Comparison of ENCODE assay signal across 10 cellular contexts in genomic region chr4:6471303-6472007, GRCh38. TPM values are rescaled to one million over a fixed set of nuclear protein-coding genes. Genes with fewer than 3 reads are reported as not detected.
A peak's percentile ranks its signal among the peaks of the same experiment; 100 is the strongest.
DNase-seq lines count a peak whose midpoint lies in the region; ATAC-seq and TF ChIP-seq lines count a peak whose summit lies in the region.
"Had no signal": no experiment of that assay in that cellular context is flagged by ENCODE, and none has a peak within 500 bp of the region (broad histone marks: within the 10 kb centered on the region; RNA-seq: fewer than 3 reads in every experiment).

No MANE protein-coding gene starts in this region.

- peak overlapping the region; percentile 42 for H3K4me3 Mint-ChIP-seq in Caco-2 (ENCODE audit: unreplicated experiment)
- H3K4me3 Mint-ChIP-seq: activated naive CD4-positive, alpha-beta T cell treated with anti-CD3 and anti-CD28 coated beads for 36 hours had no signal

- TF ChIP-seq EP300 in gastroesophageal sphincter (IDR thresholded peaks at IDR 0.05), result no peak

- intact Hi-C loops in Caco-2 (cut with micrococcal nuclease; ENCODE audit: unreplicated experiment), result no loop called here
- intact Hi-C loops in posterior vena cava (cut with DNase I), result loop anchor here in 1 of 2 donors (10.0 kb wide), 1 partner anchor 1273 kb away; no protein-coding TSS in a partner anchor
- intact Hi-C loops in body of pancreas (cut with DNase I), result no loop called here

- POLR2A ChIA-PET in Caco-2 (lab: Charles Lee), result no interaction called here

- DNase-seq in Caco-2 (no peak), MG63 (no peak), posterior vena cava (ENCODE audit: low spot score) (peak; percentile 48), body of pancreas (no peak)
- DNase-seq: T1000 had no signal

- peaks cover 25% of the 10 kb centered on the region for H3K27me3 Mint-ChIP-seq in Caco-2 (ENCODE audit: insufficient read depth, unreplicated experiment)

- TF ChIP-seq POLR2A in gastroesophageal sphincter (IDR thresholded peaks at IDR 0.05) (no peak), body of pancreas (IDR thresholded peaks at IDR 0.05) (no peak)

- no peaks in the 10 kb centered on the region for H3K4me1 ChIP-seq in Caco-2
- H3K4me1 ChIP-seq in gastroesophageal sphincter, result peaks cover 0 to 29% (median 4%) of the 10 kb centered on the region in 3 donors
- H3K4me1 ChIP-seq in body of pancreas, result peaks cover 13% of the 10 kb centered on the region

- no peaks in the 10 kb centered on the region for H3K36me3 Mint-ChIP-seq in Caco-2 (ENCODE audit: insufficient read depth, unreplicated experiment)

- no peak for ATAC-seq in gastroesophageal sphincter
- ATAC-seq in GM21825 (IDR thresholded peaks at IDR 0.05; ENCODE audit: unreplicated experiment), result no peak
- no peak for ATAC-seq in body of pancreas
- no peak for ATAC-seq in HG03521 (IDR thresholded peaks at IDR 0.05; ENCODE audit: unreplicated experiment)
- ATAC-seq in GM19467 (IDR thresholded peaks at IDR 0.05; ENCODE audit: unreplicated experiment), result no peak

- H3K27ac ChIP-seq in gastroesophageal sphincter (peak overlapping the region in 1 of 4 donors; percentile 51), body of pancreas (no peak overlapping the region)

- WGBS in gastroesophageal sphincter (ENCODE audit: low coverage in 1 of 2), 2 donors, result 0% methylated on average over 2 to 3 of the region's 28 CpGs
- WGBS in body of pancreas, 2 donors, result 2 to 10% methylated on average over 3 to 27 of the region's 28 CpGs

- no TSS peak for BruUV-seq in Caco-2 (replicated peaks; lab: Mats Ljungman, UMichigan)

- CTCF ChIA-PET in Caco-2 (lab: Charles Lee), result no interaction called here

- no peaks in the 10 kb centered on the region for H3K4me1 Mint-ChIP-seq in Caco-2 (ENCODE audit: low read depth, unreplicated experiment)

- H3K27me3 ChIP-seq in Caco-2 (replicated peaks; ENCODE audit: control insufficient read depth, insufficient read depth, low read length), result peaks cover 2% of the 10 kb centered on the region
- H3K27me3 ChIP-seq in MG63, result no peaks in the 10 kb centered on the region
- H3K27me3 ChIP-seq in gastroesophageal sphincter, result peaks cover 98% of the 10 kb centered on the region
- peaks cover 0 to 4% of the 10 kb centered on the region in 2 donors for H3K27me3 ChIP-seq in body of pancreas

- H3K36me3 ChIP-seq in Caco-2 (ENCODE audit: control insufficient read depth, insufficient read depth, low read length) (no peaks in the 10 kb centered on the region), MG63 (no peaks in the 10 kb centered on the region), gastroesophageal sphincter (no peaks in the 10 kb centered on the region), body of pancreas (replicated peaks in 1 of 2; ENCODE audit: insufficient read depth in 1 of 2, low read depth in 2 of 2) (no peaks in the 10 kb centered on the region)

- no peak overlapping the region for H3K27ac Mint-ChIP-seq in Caco-2 (ENCODE audit: unreplicated experiment)
- H3K27ac Mint-ChIP-seq: activated naive CD4-positive, alpha-beta T cell treated with anti-CD3 and anti-CD28 coated beads for 36 hours had no signal

- no peaks in the 10 kb centered on the region for H3K9me3 Mint-ChIP-seq in Caco-2 (ENCODE audit: unreplicated experiment)
- H3K9me3 Mint-ChIP-seq: activated naive CD4-positive, alpha-beta T cell treated with anti-CD3 and anti-CD28 coated beads for 36 hours had no signal

- H3K4me3 ChIP-seq in Caco-2 (ENCODE audit: low read depth, low read length) (no peak overlapping the region), MG63 (peak overlapping the region; percentile 33), gastroesophageal sphincter (peak overlapping the region; percentile 12 to 58), body of pancreas (no peak overlapping the region)

- TF ChIP-seq CTCF in Caco-2 (IDR thresholded peaks at IDR 0.05; ENCODE audit: insufficient read depth in 1 of 2, low read depth in 1 of 2, low read length in 1 of 2, severe bottlenecking in 1 of 2, unreplicated experiment in 1 of 2) (no peak), gastroesophageal sphincter (IDR thresholded peaks at IDR 0.05) (no peak), body of pancreas (IDR thresholded peaks at IDR 0.05) (no peak)

- no peaks in the 10 kb centered on the region for H3K9me3 ChIP-seq in Caco-2
- no peaks in the 10 kb centered on the region for H3K9me3 ChIP-seq in MG63
- no peaks in the 10 kb centered on the region for H3K9me3 ChIP-seq in gastroesophageal sphincter
- H3K9me3 ChIP-seq in body of pancreas, result no peaks in the 10 kb centered on the region

RNA-seq across cellular contexts. Expression of gene PPP2R2C, which starts 1.0 kb away (rescaled TPM):
- total RNA-seq in Caco-2 (2022) (not detected in 2 replicates), gastroesophageal sphincter (1 to 10 TPM in 2 of 4 donors, under 1 TPM in 2; 0.47 to 4.6 (median 1.0) TPM), posterior vena cava (10 to 100 TPM in 1 of 2 donors, 1 to 10 TPM in 1; 3.9 to 18.3 TPM), body of pancreas (under 1 TPM; 0.66 to 0.78 TPM)
- total RNA-seq in MG63 (2014; rRNA removed; shearing (Covaris generic); ENCODE audit: low replicate concordance), result 0.94 and 3.3 TPM in 2 replicates
- total RNA-seq: activated naive CD4-positive, alpha-beta T cell treated with anti-CD3 and anti-CD28 coated beads for 36 hours had no signal

Comparison
In these comparisons a context has a peak if more than half of its experiments do, and no peak if none do; other contexts are left out.
1. H3K4me3 ChIP-seq: peak in MG63 (single experiment) and gastroesophageal sphincter (2 of 2); none in Caco-2 (single experiment) and body of pancreas (0 of 2).